18 cellular contexts compared by ENCODE assay signal in genomic region chr17:45976755-45977505, GRCh38. TPM values are rescaled to one million over a fixed set of nuclear protein-coding genes. Genes with fewer than 3 reads are reported as not detected.
DNase-seq lines count a peak whose midpoint lies in the region; ATAC-seq and TF ChIP-seq lines count a peak whose summit lies in the region.
"Had no signal": no experiment of that assay in that cellular context is flagged by ENCODE, and none has a peak within 500 bp of the region (broad histone marks: within the 10 kb centered on the region; RNA-seq: fewer than 3 reads in every experiment).

No MANE protein-coding gene starts in this region.

- TF ChIP-seq CTCF in psoas muscle (IDR thresholded peaks at IDR 0.05) = no peak

- no peak overlapping the region for H3K4me3 ChIP-seq in psoas muscle

- DNase-seq in ELF-1 (ENCODE audit: low read depth, low spot score) = peak; percentile 69
- DNase-seq in SW480 (ENCODE audit: low spot score) = peak; percentile 11
- peak; percentile 68 to 79 for DNase-seq in erythroblast (lab: John Stamatoyannopoulos, UW)
- peak; percentile 63 to 84 for DNase-seq in psoas muscle
- no peak for DNase-seq in stimulated activated CD4-positive, alpha-beta T cell treated with anti-CD3 and anti-CD28 coated beads, Interleukin-4, amount 100 ng/mL, for 4 hours
- DNase-seq: activated effector memory CD4-positive, alpha-beta T cell treated with Interleukin-2 at 50 U/mL for 16 hours; naive B cell; NCI-H187 treated with DMSO at 0.1 percent for 48 hours; stimulated activated CD4-positive, alpha-beta T cell treated with anti-CD3 and anti-CD28 coated beads, Interleukin-15, amount 100 ng/mL, for 24 hours; WERI-Rb-1 had no signal

- peaks cover 46% of the 10 kb centered on the region for H3K4me1 ChIP-seq in psoas muscle

- 46 to 75% (median 47%) methylated on average over 18 of the region's 18 CpGs for WGBS in psoas muscle, 3 donors

- H3K27ac ChIP-seq in psoas muscle = peak overlapping the region; percentile 62
- H3K27ac ChIP-seq: WERI-Rb-1 had no signal

- intact Hi-C loops in psoas muscle (cut with DNase I) = no loop called here

- peaks cover 0 to 16% of the 10 kb centered on the region in 2 donors for H3K36me3 ChIP-seq in psoas muscle (ENCODE audit: insufficient read depth in 1 of 2, low read depth in 1 of 2)
- H3K36me3 ChIP-seq: WERI-Rb-1 had no signal

- H3K9me3 ChIP-seq in psoas muscle = no peaks in the 10 kb centered on the region

- H3K27me3 ChIP-seq in psoas muscle (ENCODE audit: insufficient read depth in 3 of 3, low read length in 2 of 3) = no peaks in the 10 kb centered on the region

- TF ChIP-seq POLR2A in erythroblast (IDR thresholded peaks at IDR 0.05; ENCODE audit: low read length) = no peak

- ATAC-seq in psoas muscle = peak; percentile 87 to 93 (median 88)
- ATAC-seq in HG03521 (IDR thresholded peaks at IDR 0.05; ENCODE audit: unreplicated experiment) = no peak
- no peak for ATAC-seq in GM18861 (IDR thresholded peaks at IDR 0.05; ENCODE audit: unreplicated experiment)

RNA-seq across cellular contexts. Expression of gene STH, which starts 22.1 kb away (rescaled TPM):
- 1 to 10 TPM in 1 of 4 donors, not detected in 3; 2.0 TPM for total RNA-seq in psoas muscle
- polyA plus RNA-seq in psoas muscle = under 1 TPM in 2 of 3 donors, not detected in 1; 0.25 to 0.26 TPM
- total RNA-seq: activated CD8-positive, alpha-beta memory T cell treated with anti-CD3 and anti-CD28 coated beads for 36 hours; aorta; dermis microvascular lymphatic vessel endothelial cell; liver; NCI-H460; pulmonary artery endothelial cell had no signal
- polyA plus RNA-seq: aorta, liver had no signal

Comparison
In these comparisons a context has a peak if more than half of its experiments do, and no peak if none do; other contexts are left out.
1. DNase-seq: peak in ELF-1 (single experiment), SW480 (single experiment), erythroblast (2 of 2) and psoas muscle (2 of 2); none in stimulated activated CD4-positive, alpha-beta T cell treated with anti-CD3 and anti-CD28 coated beads, Interleukin-4, amount 100 ng/mL, for 4 hours (0 of 2).
2. ATAC-seq: peak in psoas muscle (4 of 4); none in HG03521 (single experiment) and GM18861 (single experiment).